In genomic region chr12:76558684-76559276, GRCh38 we compare ENCODE assay signal across 8 cellular contexts. TPM values are rescaled to one million over a fixed set of nuclear protein-coding genes. Genes with fewer than 3 reads are reported as not detected.
DNase-seq lines count a peak whose midpoint lies in the region; ATAC-seq lines count a peak whose summit lies in the region.

No MANE protein-coding gene starts in this region.

- peak; percentile 78 for DNase-seq in NCI-H82 (lab: John Stamatoyannopoulos, UW)
- no peak for DNase-seq in NCI-H82 treated with DMSO at 0.1 percent for 48 hours (lab: John Stamatoyannopoulos, UW; ENCODE audit: unreplicated experiment)
- peak; percentile 49 for DNase-seq in NCI-H510A (lab: John Stamatoyannopoulos, UW)
- peak; percentile 78 for DNase-seq in activated CD4-positive, alpha-beta T cell treated with anti-CD3 and anti-CD28 coated beads, Interleukin-2, amount 50 U/mL, for 1 hour
- DNase-seq in dermis blood vessel endothelial cell: peak; percentile 46
- peak; percentile 42 to 53 for DNase-seq in lung microvascular endothelial cell (ENCODE audit: low read depth in 2 of 2)
- DNase-seq in stimulated activated CD8-positive, alpha-beta memory T cell treated with anti-CD3 and anti-CD28 coated beads, Interleukin-12 subunit alpha, Interleukin-12 subunit beta, amount 100 ng/mL, for 24 hours (ENCODE audit: extremely low read depth): peak; percentile 53

- ATAC-seq in HG03064 (IDR thresholded peaks at IDR 0.05; ENCODE audit: low read depth, unreplicated experiment): peak; percentile 50

RNA-seq across cellular contexts. Expression of gene OSBPL8, which starts 0.8 kb away (rescaled TPM):
- total RNA-seq in dermis blood vessel endothelial cell: 35.4 and 53.1 TPM in 2 replicates
- 24.6 and 27.2 TPM in 2 replicates for total RNA-seq in lung microvascular endothelial cell
